ENCODE assay signal across 23 cellular contexts in genomic region chr1:223756002-223756775, GRCh38. TPM values are rescaled to one million over a fixed set of nuclear protein-coding genes. Genes with fewer than 3 reads are reported as not detected.
A peak's percentile ranks its signal among the peaks of the same experiment; 100 is the strongest.
DNase-seq lines count a peak whose midpoint lies in the region; ATAC-seq and TF ChIP-seq lines count a peak whose summit lies in the region.
"Had no signal": no experiment of that assay in that cellular context is flagged by ENCODE, and none has a peak within 500 bp of the region (broad histone marks: within the 10 kb centered on the region; RNA-seq: fewer than 3 reads in every experiment).

No MANE protein-coding gene starts in this region.

- CTCF ChIA-PET in activated naive CD4-positive, alpha-beta T cell treated with anti-CD3 and anti-CD28 coated beads, Interleukin-2, amount 10 ng/mL, durations not matched to agents 7 days and 5 days (lab: Charles Lee) = interaction anchor here (0.9 to 1.0 kb wide), 3 partner anchors 8 to 60 kb away, joined by 3 read pairs; partner anchors contain the start of gene CAPN2

- no peak overlapping the region for H3K27ac Mint-ChIP-seq in activated naive CD4-positive, alpha-beta T cell treated with anti-CD3 and anti-CD28 coated beads, Interleukin-2, amount 10 ng/mL, durations not matched to agents 7 days and 5 days
- peak overlapping the region in 1 of 2 donors; percentile 82 for H3K27ac Mint-ChIP-seq in activated naive CD4-positive, alpha-beta T cell treated with anti-CD3 and anti-CD28 coated beads, Interleukin-2, amount 50 U/mL, for 72 hours
- H3K27ac Mint-ChIP-seq: dendritic cell treated with granulocyte-macrophage colony-stimulating factor and Interleukin-4, amounts not matched to agents 40 ng/mL and 50 ng/mL, for 4 days; H9 had no signal

- H3K4me1 Mint-ChIP-seq in activated naive CD4-positive, alpha-beta T cell treated with anti-CD3 and anti-CD28 coated beads, Interleukin-2, amount 10 ng/mL, durations not matched to agents 7 days and 5 days = no peaks in the 10 kb centered on the region
- H3K4me1 Mint-ChIP-seq: activated CD4-positive, alpha-beta T cell treated with anti-CD3 and anti-CD28 coated beads for 36 hours; neural crest cell had no signal

- DNase-seq in activated naive CD4-positive, alpha-beta T cell treated with anti-CD3 and anti-CD28 coated beads, Interleukin-2, amount 10 ng/mL, durations not matched to agents 7 days and 5 days = peak; percentile 6
- no peak for DNase-seq in activated naive CD4-positive, alpha-beta T cell treated with anti-CD3 and anti-CD28 coated beads, Interleukin-2, amount 50 U/mL, for 72 hours (ENCODE audit: low spot score in 2 of 2)
- DNase-seq in choroid plexus epithelial cell (ENCODE audit: low read depth) (no peak), middle frontal gyrus (ENCODE audit: extremely low spot score, low spot score) (peak; percentile 48), superior temporal gyrus (ENCODE audit: extremely low spot score) (peak; percentile 89), AG08395 (ENCODE audit: low spot score) (no peak), NOMO-1 treated with dmso at 0.1 percent for 144 hours (lab: John Stamatoyannopoulos, UW; ENCODE audit: unreplicated experiment) (no peak)
- DNase-seq: 8988T; activated CD4-positive, alpha-beta T cell treated with anti-CD3 and anti-CD28 coated beads for 36 hours; activated CD8-positive, alpha-beta memory T cell treated with anti-CD3 and anti-CD28 coated beads, Interleukin-2, amount 50 U/mL, for 4 hours; activated gamma-delta T cell treated with Interleukin-2 at 50 U/mL for 16 hours; H9; Karpas-422; NCI-H1092 treated with DMSO at 0.1 percent for 48 hours; NCI-H510A; RPMI8226; sigmoid colon; stimulated activated naive CD4-positive, alpha-beta T cell treated with Interleukin-2 at 50 U/mL for 16 hours; trophoblast cell had no signal

- ATAC-seq in activated naive CD4-positive, alpha-beta T cell treated with anti-CD3 and anti-CD28 coated beads, Interleukin-2, amount 50 U/mL, for 72 hours = no peak
- no peak for ATAC-seq in GM21390 (IDR thresholded peaks at IDR 0.05; ENCODE audit: unreplicated experiment)
- ATAC-seq: activated CD4-positive, alpha-beta T cell treated with anti-CD3 and anti-CD28 coated beads for 36 hours had no signal

- H3K4me3 ChIP-seq in choroid plexus epithelial cell (ENCODE audit: low read depth, low read length) = no peak overlapping the region
- H3K4me3 ChIP-seq: BLaER1 treated with 17β-estradiol and CSF1 and Interleukin-3, amounts not matched to agents 10 nM and 100 nM; sigmoid colon had no signal

- H3K36me3 Mint-ChIP-seq in activated naive CD4-positive, alpha-beta T cell treated with anti-CD3 and anti-CD28 coated beads, Interleukin-2, amount 10 ng/mL, durations not matched to agents 7 days and 5 days = peaks cover 60% of the 10 kb centered on the region
- H3K36me3 Mint-ChIP-seq in activated naive CD4-positive, alpha-beta T cell treated with anti-CD3 and anti-CD28 coated beads, Interleukin-2, amount 50 U/mL, for 72 hours = no peaks in the 10 kb centered on the region

- no peaks in the 10 kb centered on the region for H3K9me3 Mint-ChIP-seq in activated naive CD4-positive, alpha-beta T cell treated with anti-CD3 and anti-CD28 coated beads, Interleukin-2, amount 10 ng/mL, durations not matched to agents 7 days and 5 days
- no peaks in the 10 kb centered on the region for H3K9me3 Mint-ChIP-seq in activated naive CD4-positive, alpha-beta T cell treated with anti-CD3 and anti-CD28 coated beads, Interleukin-2, amount 50 U/mL, for 72 hours
- H3K9me3 Mint-ChIP-seq: dendritic cell treated with granulocyte-macrophage colony-stimulating factor and Interleukin-4, amounts not matched to agents 40 ng/mL and 50 ng/mL, for 4 days; H9; neural crest cell had no signal

- peak; percentile 30 for TF ChIP-seq CTCF in choroid plexus epithelial cell (conservative IDR thresholded peaks at IDR 0.05; ENCODE audit: low read depth, low read length)

- no peak overlapping the region for H3K4me3 Mint-ChIP-seq in activated naive CD4-positive, alpha-beta T cell treated with anti-CD3 and anti-CD28 coated beads, Interleukin-2, amount 10 ng/mL, durations not matched to agents 7 days and 5 days
- H3K4me3 Mint-ChIP-seq: activated CD4-positive, alpha-beta T cell treated with anti-CD3 and anti-CD28 coated beads for 36 hours; dendritic cell treated with granulocyte-macrophage colony-stimulating factor and Interleukin-4, amounts not matched to agents 40 ng/mL and 50 ng/mL, for 4 days; H9; neural crest cell had no signal

- no peaks in the 10 kb centered on the region for H3K27me3 Mint-ChIP-seq in activated naive CD4-positive, alpha-beta T cell treated with anti-CD3 and anti-CD28 coated beads, Interleukin-2, amount 10 ng/mL, durations not matched to agents 7 days and 5 days
- H3K27me3 Mint-ChIP-seq: activated CD4-positive, alpha-beta T cell treated with anti-CD3 and anti-CD28 coated beads for 36 hours; dendritic cell treated with granulocyte-macrophage colony-stimulating factor and Interleukin-4, amounts not matched to agents 40 ng/mL and 50 ng/mL, for 4 days had no signal

RNA-seq across cellular contexts. Expression of gene CAPN2, which starts 43.9 kb away (rescaled TPM):
- total RNA-seq in activated naive CD4-positive, alpha-beta T cell treated with anti-CD3 and anti-CD28 coated beads, Interleukin-2, amount 50 U/mL, for 72 hours = 10 to 100 TPM in 1 of 2 donors, 1 to 10 TPM in 1; 7.0 to 36.8 TPM

Comparison
In these comparisons a context has a peak if more than half of its experiments do, and no peak if none do; other contexts are left out.
1. DNase-seq: peak in activated naive CD4-positive, alpha-beta T cell treated with anti-CD3 and anti-CD28 coated beads, Interleukin-2, amount 10 ng/mL, durations not matched to agents 7 days and 5 days (single experiment), middle frontal gyrus (single experiment) and superior temporal gyrus (single experiment); none in activated naive CD4-positive, alpha-beta T cell treated with anti-CD3 and anti-CD28 coated beads, Interleukin-2, amount 50 U/mL, for 72 hours (0 of 2), choroid plexus epithelial cell (single experiment), AG08395 (single experiment) and NOMO-1 treated with dmso at 0.1 percent for 144 hours (single experiment).